20 cellular contexts compared by ENCODE assay signal in the genomic region with DNA sequence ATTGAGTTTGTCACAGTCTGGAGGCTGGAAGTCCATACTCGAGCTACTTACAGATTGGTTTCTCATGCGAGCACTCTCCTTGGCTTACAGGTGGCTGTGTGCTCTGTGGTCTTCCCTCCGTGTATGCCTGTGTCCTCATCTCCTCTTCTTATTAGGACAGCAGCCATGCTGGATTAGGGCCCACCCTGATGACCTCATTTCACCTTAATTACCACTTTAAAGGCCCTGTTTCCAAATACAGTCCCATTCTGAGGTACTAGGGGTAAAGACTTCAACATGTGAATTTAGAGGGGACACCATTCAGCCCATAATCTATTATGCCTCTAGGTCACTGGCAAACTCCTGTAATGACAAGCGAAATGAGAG. TPM values are rescaled to one million over a fixed set of nuclear protein-coding genes. Genes with fewer than 3 reads are reported as not detected.
DNase-seq lines count a peak whose midpoint lies in the region; ATAC-seq and TF ChIP-seq lines count a peak whose summit lies in the region.
"Had no signal": no experiment of that assay in that cellular context is flagged by ENCODE, and none has a peak within 500 bp of the region (broad histone marks: within the 10 kb centered on the region; RNA-seq: fewer than 3 reads in every experiment).

No MANE protein-coding gene starts in this region.

- H3K4me1 Mint-ChIP-seq in natural killer cell = peaks cover 0 to 6% of the 10 kb centered on the region in 2 donors
- H3K4me1 Mint-ChIP-seq in natural killer cell treated with Interleukin-12 subunit alpha and Interleukin-12 subunit beta and Interleukin-15 and Interleukin-18, amount 100 ng/mL, for 72 hours (ENCODE audit: low read depth in 2 of 2) = peaks cover 3 to 8% of the 10 kb centered on the region in 2 donors
- H3K4me1 Mint-ChIP-seq in activated naive CD8-positive, alpha-beta T cell treated with anti-CD3 and anti-CD28 coated beads, Interleukin-2, amount 50 U/mL, for 24 hours = peaks cover 15% of the 10 kb centered on the region

- no peaks in the 10 kb centered on the region for H3K36me3 Mint-ChIP-seq in natural killer cell
- H3K36me3 Mint-ChIP-seq in natural killer cell treated with Interleukin-12 subunit alpha and Interleukin-12 subunit beta and Interleukin-15 and Interleukin-18, amount 100 ng/mL, for 72 hours = no peaks in the 10 kb centered on the region
- H3K36me3 Mint-ChIP-seq in activated naive CD8-positive, alpha-beta T cell treated with anti-CD3 and anti-CD28 coated beads, Interleukin-2, amount 50 U/mL, for 24 hours (ENCODE audit: low read depth) = no peaks in the 10 kb centered on the region

- H3K36me3 ChIP-seq in KOPT-K1 (ENCODE audit: insufficient read depth, low read length) = no peaks in the 10 kb centered on the region
- H3K36me3 ChIP-seq: BE2C had no signal

- intact Hi-C loops in natural killer cell (cut with micrococcal nuclease) = no loop called here

- peak overlapping the region; percentile 95 for H3K27ac ChIP-seq in KOPT-K1 (ENCODE audit: low read depth, low read length, poor library complexity, severe bottlenecking)
- H3K27ac ChIP-seq: HL-60, PC-9, RWPE1 had no signal

- H3K9me3 ChIP-seq in KOPT-K1 (ENCODE audit: insufficient read depth, low read length, poor library complexity, severe bottlenecking) = peaks cover 11% of the 10 kb centered on the region
- H3K9me3 ChIP-seq: BE2C had no signal

- peaks cover 11 to 18% of the 10 kb centered on the region in 2 donors for H3K27me3 Mint-ChIP-seq in natural killer cell (ENCODE audit: low read depth in 2 of 2)
- H3K27me3 Mint-ChIP-seq in natural killer cell treated with Interleukin-12 subunit alpha and Interleukin-12 subunit beta and Interleukin-15 and Interleukin-18, amount 100 ng/mL, for 72 hours = peaks cover 7 to 13% of the 10 kb centered on the region in 2 donors
- H3K27me3 Mint-ChIP-seq in activated naive CD8-positive, alpha-beta T cell treated with anti-CD3 and anti-CD28 coated beads, Interleukin-2, amount 50 U/mL, for 24 hours = no peaks in the 10 kb centered on the region

- peak overlapping the region; percentile 25 for H3K4me3 Mint-ChIP-seq in natural killer cell
- no peak overlapping the region for H3K4me3 Mint-ChIP-seq in natural killer cell treated with Interleukin-12 subunit alpha and Interleukin-12 subunit beta and Interleukin-15 and Interleukin-18, amount 100 ng/mL, for 72 hours
- H3K4me3 Mint-ChIP-seq in activated naive CD8-positive, alpha-beta T cell treated with anti-CD3 and anti-CD28 coated beads, Interleukin-2, amount 50 U/mL, for 24 hours = peak overlapping the region; percentile 73

- DNase-seq in natural killer cell (no peak), SIG-M5 treated with dmso at 0.1 percent for 504 hours (lab: John Stamatoyannopoulos, UW; ENCODE audit: unreplicated experiment) (no peak), HCEC 1CT (no peak)
- no peak for DNase-seq in natural killer cell treated with Interleukin-12 subunit alpha and Interleukin-12 subunit beta and Interleukin-15 and Interleukin-18, amount 100 ng/mL, for 72 hours (ENCODE audit: low spot score)
- no peak for DNase-seq in activated naive CD8-positive, alpha-beta T cell treated with anti-CD3 and anti-CD28 coated beads, Interleukin-2, amount 50 U/mL, for 24 hours
- DNase-seq: BE2C, Karpas-422, MM.1S, NCI-H1092, NCI-H1436 treated with DMSO at 0.1 percent for 48 hours, NCI-H2029, NCI-H446, NCI-H526 treated with DMSO at 0.1 percent for 48 hours, PC-9, SIG-M5 had no signal

- TF ChIP-seq CTCF in natural killer cell (IDR thresholded peaks at IDR 0.05) = no peak

- no peak overlapping the region for H3K27ac Mint-ChIP-seq in natural killer cell
- H3K27ac Mint-ChIP-seq in natural killer cell treated with Interleukin-12 subunit alpha and Interleukin-12 subunit beta and Interleukin-15 and Interleukin-18, amount 100 ng/mL, for 72 hours = no peak overlapping the region
- peak overlapping the region; percentile 18 for H3K27ac Mint-ChIP-seq in activated naive CD8-positive, alpha-beta T cell treated with anti-CD3 and anti-CD28 coated beads, Interleukin-2, amount 50 U/mL, for 24 hours

- H3K9me3 Mint-ChIP-seq in natural killer cell = no peaks in the 10 kb centered on the region
- no peaks in the 10 kb centered on the region for H3K9me3 Mint-ChIP-seq in natural killer cell treated with Interleukin-12 subunit alpha and Interleukin-12 subunit beta and Interleukin-15 and Interleukin-18, amount 100 ng/mL, for 72 hours
- peaks cover 3% of the 10 kb centered on the region for H3K9me3 Mint-ChIP-seq in activated naive CD8-positive, alpha-beta T cell treated with anti-CD3 and anti-CD28 coated beads, Interleukin-2, amount 50 U/mL, for 24 hours

- no peak for ATAC-seq in natural killer cell
- no peak for ATAC-seq in natural killer cell treated with Interleukin-12 subunit alpha and Interleukin-12 subunit beta and Interleukin-15 and Interleukin-18, amount 100 ng/mL, for 72 hours
- no peak for ATAC-seq in activated naive CD8-positive, alpha-beta T cell treated with anti-CD3 and anti-CD28 coated beads, Interleukin-2, amount 50 U/mL, for 24 hours
- no peak for ATAC-seq in GM18858 (IDR thresholded peaks at IDR 0.05; ENCODE audit: unreplicated experiment)

RNA-seq across cellular contexts. Expression of gene SHISA2, which starts 40.6 kb away (rescaled TPM):
- total RNA-seq in natural killer cell = under 1 TPM in 1 of 3 donors, not detected in 2; 0.11 TPM
- under 1 TPM; 0.17 to 0.67 TPM for total RNA-seq in natural killer cell treated with Interleukin-12 subunit alpha and Interleukin-12 subunit beta and Interleukin-15 and Interleukin-18, amount 100 ng/mL, for 72 hours
- total RNA-seq: A172, PC-9 had no signal
